Comparison of ENCODE assay signal across 8 cellular contexts in the genomic region with DNA sequence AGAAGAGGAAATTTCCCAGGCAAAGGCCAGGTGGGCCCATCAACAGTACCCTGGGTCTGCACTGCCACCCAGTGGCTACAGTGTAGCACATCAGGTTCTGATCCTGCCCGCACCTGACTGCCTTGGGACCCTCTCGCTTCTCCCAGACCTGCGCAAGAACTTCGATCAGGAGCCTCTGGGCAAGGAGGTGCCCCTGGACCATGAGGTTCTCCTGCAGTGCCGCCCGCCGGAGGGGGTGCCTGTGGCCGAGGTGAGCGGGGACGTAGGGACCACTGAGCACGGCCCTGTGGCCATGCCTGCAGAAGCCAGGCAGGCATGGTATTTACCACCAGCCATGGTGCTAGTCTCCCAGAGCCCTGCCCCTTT. TPM values are rescaled to one million over a fixed set of nuclear protein-coding genes. Genes with fewer than 3 reads are reported as not detected.
A peak's percentile ranks its signal among the peaks of the same experiment; 100 is the strongest.
DNase-seq lines count a peak whose midpoint lies in the region; ATAC-seq and TF ChIP-seq lines count a peak whose summit lies in the region.

No MANE protein-coding gene starts in this region.

- TF ChIP-seq EP300 in ovary (IDR thresholded peaks at IDR 0.05): no peak

- H3K27ac Mint-ChIP-seq in activated CD8-positive, alpha-beta memory T cell treated with anti-CD3 and anti-CD28 coated beads, Interleukin-2, amount 10 ng/mL, durations not matched to agents 7 days and 5 days: no peak overlapping the region

- H3F3A ChIP-seq in MM.1S (ENCODE audit: insufficient read depth, low read length): no peaks in the 10 kb centered on the region

- H3K4me1 ChIP-seq in MM.1S (ENCODE audit: low read length) (no peaks in the 10 kb centered on the region; the same call in 1 of the 2 replicates), ovary (ENCODE audit: insufficient read depth) (no peaks in the 10 kb centered on the region)

- no peaks in the 10 kb centered on the region for H3K27me3 Mint-ChIP-seq in activated CD8-positive, alpha-beta memory T cell treated with anti-CD3 and anti-CD28 coated beads, Interleukin-2, amount 10 ng/mL, durations not matched to agents 7 days and 5 days

- no peaks in the 10 kb centered on the region for H4K20me1 ChIP-seq in MM.1S (ENCODE audit: insufficient read depth, low read length)

- H3K9me3 ChIP-seq in MM.1S (replicated peaks; ENCODE audit: insufficient read depth, low read length) (no peaks in the 10 kb centered on the region), ovary (no peaks in the 10 kb centered on the region)

- H3K36me3 ChIP-seq in MM.1S (replicated peaks; ENCODE audit: insufficient read depth, low read length): no peaks in the 10 kb centered on the region
- no peaks in the 10 kb centered on the region for H3K36me3 ChIP-seq in ovary

- no peak overlapping the region for H3K27ac ChIP-seq in MM.1S (ENCODE audit: low read length)
- no peak overlapping the region for H3K27ac ChIP-seq in ovary

- H3K9me2 ChIP-seq in MM.1S (replicated peaks; ENCODE audit: insufficient read depth, low read length): no peaks in the 10 kb centered on the region

- no peak overlapping the region for H3K4me3 Mint-ChIP-seq in activated CD8-positive, alpha-beta memory T cell treated with anti-CD3 and anti-CD28 coated beads, Interleukin-2, amount 10 ng/mL, durations not matched to agents 7 days and 5 days

- no peak for TF ChIP-seq POLR2A in ovary (IDR thresholded peaks at IDR 0.05)
- no peak for TF ChIP-seq POLR2A in lower leg skin (IDR thresholded peaks at IDR 0.05)

- no peak overlapping the region for H3K4me2 ChIP-seq in MM.1S (ENCODE audit: low read depth, low read length)

- no peak overlapping the region for H3K4me3 ChIP-seq in MM.1S (ENCODE audit: low read length)
- no peak overlapping the region for H3K4me3 ChIP-seq in fibroblast of villous mesenchyme (ENCODE audit: low read depth, low read length)
- no peak overlapping the region for H3K4me3 ChIP-seq in ovary
- no peak overlapping the region for H3K4me3 ChIP-seq in lower leg skin (ENCODE audit: low read depth, poor library complexity, severe bottlenecking)

- H3K36me3 Mint-ChIP-seq in activated CD8-positive, alpha-beta memory T cell treated with anti-CD3 and anti-CD28 coated beads, Interleukin-2, amount 10 ng/mL, durations not matched to agents 7 days and 5 days: no peaks in the 10 kb centered on the region

- no peaks in the 10 kb centered on the region for H3K9me3 Mint-ChIP-seq in activated CD8-positive, alpha-beta memory T cell treated with anti-CD3 and anti-CD28 coated beads, Interleukin-2, amount 10 ng/mL, durations not matched to agents 7 days and 5 days (ENCODE audit: low read depth)

- CTCF ChIA-PET in activated CD8-positive, alpha-beta memory T cell treated with anti-CD3 and anti-CD28 coated beads, Interleukin-2, amount 10 ng/mL, durations not matched to agents 7 days and 5 days (lab: Charles Lee): interaction anchor here (0.9 to 2.3 kb wide), 7 partner anchors 11 to 362 kb away, joined by 3 to 15 read pairs (median 4); no protein-coding TSS in a partner anchor

- H3K79me2 ChIP-seq in MM.1S (ENCODE audit: low read length): no peaks in the 10 kb centered on the region

- H3K4me1 Mint-ChIP-seq in activated CD8-positive, alpha-beta memory T cell treated with anti-CD3 and anti-CD28 coated beads, Interleukin-2, amount 10 ng/mL, durations not matched to agents 7 days and 5 days: no peaks in the 10 kb centered on the region

- peak; percentile 51 for ATAC-seq in activated CD8-positive, alpha-beta memory T cell treated with anti-CD3 and anti-CD28 coated beads, Interleukin-2, amount 10 ng/mL, durations not matched to agents 7 days and 5 days
- no peak for ATAC-seq in HG03521 (IDR thresholded peaks at IDR 0.05; ENCODE audit: unreplicated experiment)

- peak; percentile 70 for DNase-seq in DMS 273 (lab: John Stamatoyannopoulos, UW; ENCODE audit: unreplicated experiment)
- DNase-seq in DMS 273 treated with DMSO at 0.1 percent for 48 hours (lab: John Stamatoyannopoulos, UW): no peak
- peak; percentile 26 for DNase-seq in MM.1S
- DNase-seq in activated CD8-positive, alpha-beta memory T cell treated with anti-CD3 and anti-CD28 coated beads, Interleukin-2, amount 10 ng/mL, durations not matched to agents 7 days and 5 days: peak; percentile 45
- peak; percentile 37 for DNase-seq in fibroblast of villous mesenchyme (ENCODE audit: low read depth)
- peak; percentile 54 to 78 (median 69) for DNase-seq in ovary
- no peak for DNase-seq in lower leg skin (ENCODE audit: low spot score in 2 of 2)

- H3K27me3 ChIP-seq in MM.1S (replicated peaks; ENCODE audit: insufficient read depth, low read length): peaks cover 51% of the 10 kb centered on the region
- H3K27me3 ChIP-seq in ovary: no peaks in the 10 kb centered on the region

- intact Hi-C loops in ovary (cut with DNase I): loop anchor here in 3 of 4 donors (2.0 to 10.0 kb wide), 4 partner anchors 80 to 360 kb away; no protein-coding TSS in a partner anchor
- intact Hi-C loops in lower leg skin (cut with DNase I; ENCODE audit: low total_unique reads): no loop called here

- TF ChIP-seq CTCF in MM.1S (IDR thresholded peaks at IDR 0.05; ENCODE audit: low read length) (peak; percentile 72), fibroblast of villous mesenchyme (IDR thresholded peaks at IDR 0.05; ENCODE audit: insufficient read depth, low read depth, low read length) (peak; percentile 74), ovary (IDR thresholded peaks at IDR 0.05) (peak; percentile 50 to 81 (median 70)), lower leg skin (IDR thresholded peaks at IDR 0.05) (peak in 1 of 3 donors; percentile 21)

- no peak overlapping the region for H3K9ac ChIP-seq in MM.1S (ENCODE audit: low read length)

- H2AFZ ChIP-seq in MM.1S (ENCODE audit: low read length): no peak overlapping the region

- WGBS in ovary, 3 donors: 49 to 80% (median 53%) methylated on average over 1 to 11 of the region's 11 CpGs
- WGBS in lower leg skin, 2 donors: 56 to 57% methylated on average over 6 to 11 of the region's 11 CpGs

RNA-seq across cellular contexts. Expression of a gene that starts 33.9 kb away (rescaled TPM):
- total RNA-seq in activated CD8-positive, alpha-beta memory T cell treated with anti-CD3 and anti-CD28 coated beads, Interleukin-2, amount 10 ng/mL, durations not matched to agents 7 days and 5 days: 1 to 10 TPM; 3.4 to 5.1 TPM
- total RNA-seq in fibroblast of villous mesenchyme (1.6 and 2.2 TPM in 2 replicates), ovary (10 to 100 TPM; 10.1 to 18.3 (median 15.5) TPM), lower leg skin (1 to 10 TPM; 1.1 to 5.7 (median 2.6) TPM)
- 10 to 100 TPM; 13.1 to 16.6 TPM for polyA plus RNA-seq in ovary

Comparison
In these comparisons a context has a peak if more than half of its experiments do, and no peak if none do; other contexts are left out.
1. DNase-seq: peak in DMS 273 (single experiment), MM.1S (single experiment), activated CD8-positive, alpha-beta memory T cell treated with anti-CD3 and anti-CD28 coated beads, Interleukin-2, amount 10 ng/mL, durations not matched to agents 7 days and 5 days (single experiment), fibroblast of villous mesenchyme (single experiment) and ovary (5 of 5); none in DMS 273 treated with DMSO at 0.1 percent for 48 hours (single experiment) and lower leg skin (0 of 2).